ENCODE assay signal across 26 cellular contexts in the genomic region with DNA sequence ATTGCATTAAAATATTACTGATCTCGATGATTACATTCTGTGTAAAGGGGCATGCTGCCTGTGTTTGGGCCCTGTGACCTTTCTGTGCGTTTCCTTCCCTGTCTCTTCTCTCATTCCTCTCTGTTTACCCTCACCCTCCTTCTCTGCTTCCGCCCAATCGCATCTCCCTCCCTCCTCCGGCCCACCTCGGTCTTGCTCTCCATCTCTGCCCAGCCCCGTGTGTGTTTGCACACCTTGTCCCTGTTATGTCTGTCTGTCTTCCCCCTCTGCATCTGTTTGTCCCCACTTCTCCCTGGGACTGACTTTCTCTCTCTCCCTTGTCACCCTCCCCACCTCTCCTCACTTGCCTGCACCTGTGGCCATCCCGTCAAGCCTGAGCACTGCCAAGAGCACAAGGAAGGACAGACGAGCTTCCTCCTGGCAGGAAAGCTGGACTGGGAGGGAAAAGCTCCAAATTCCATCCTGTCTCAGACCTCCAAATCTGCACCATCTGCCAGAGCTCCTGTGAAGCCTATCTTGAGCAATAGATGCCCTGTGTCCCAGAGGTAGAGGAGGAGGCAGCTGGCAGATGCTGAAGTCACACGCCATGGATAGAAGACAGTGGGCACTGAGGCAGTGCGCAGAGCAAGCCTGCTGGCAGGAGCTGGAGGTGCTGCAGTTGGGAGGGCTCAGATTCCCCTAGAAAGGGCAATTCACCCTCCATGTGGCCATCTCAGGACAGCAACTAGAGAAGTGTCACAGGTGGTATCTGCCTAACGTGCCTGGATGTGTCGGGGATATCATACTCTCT.
DNase-seq lines count a peak whose midpoint lies in the region; FAIRE-seq and TF ChIP-seq lines count a peak whose summit lies in the region.
"Had no signal": no experiment of that assay in that cellular context is flagged by ENCODE, and none has a peak within 500 bp of the region (broad histone marks: within the 10 kb centered on the region; RNA-seq: fewer than 3 reads in every experiment).

No MANE protein-coding gene starts in this region.

- H3K23me2 ChIP-seq in H1 (ENCODE audit: low read depth, low read length), result no peaks in the 10 kb centered on the region

- H3K27ac Mint-ChIP-seq in CD4-positive, alpha-beta memory T cell, result no peak overlapping the region
- H3K27ac Mint-ChIP-seq: B cell; CD8-positive, alpha-beta memory T cell had no signal

- intact Hi-C loops in CD4-positive, alpha-beta memory T cell (cut with micrococcal nuclease), result no loop called here

- no peak for TF ChIP-seq EP300 in H1 (IDR thresholded peaks at IDR 0.05; ENCODE audit: borderline replicate concordance in 1 of 2, low read depth in 2 of 2, low read length in 2 of 2)

- H3K4me3 ChIP-seq in H1 (ENCODE audit: extremely low read depth in 1 of 4, insufficient read depth in 2 of 4, low read depth in 3 of 4, low read length in 4 of 4) (no peak overlapping the region), trophoblast cell (ENCODE audit: low read depth, low read length) (peak overlapping the region; percentile 61), smooth muscle cell (no peak overlapping the region)
- H3K4me3 ChIP-seq in CD4-positive, alpha-beta memory T cell (ENCODE audit: low read length in 2 of 2), result no peak overlapping the region
- H3K4me3 ChIP-seq: MG63, SK-N-MC had no signal

- TF ChIP-seq CTCF in H1 (IDR thresholded peaks at IDR 0.05; ENCODE audit: control extremely low read depth in 1 of 3, insufficient read depth in 1 of 3, low read depth in 1 of 3, low read length in 3 of 3), result peak; percentile 30 to 44 (median 41); a peak in 3 of 4 replicates
- no peak for TF ChIP-seq CTCF in smooth muscle cell (IDR thresholded peaks at IDR 0.05; ENCODE audit: borderline replicate concordance, insufficient read depth, poor library complexity, severe bottlenecking)

- H3K14ac ChIP-seq in H1 (ENCODE audit: insufficient read length) (no peak overlapping the region), trophoblast cell (ENCODE audit: low read length) (no peak overlapping the region)

- H3K9me3 ChIP-seq in H1 (ENCODE audit: insufficient read depth in 2 of 2, low read depth in 1 of 2, low read length in 1 of 2) (no peaks in the 10 kb centered on the region), trophoblast cell (ENCODE audit: insufficient read depth, low read depth, low read length) (no peaks in the 10 kb centered on the region), smooth muscle cell (replicated peaks; ENCODE audit: low read depth) (no peaks in the 10 kb centered on the region)
- H3K9me3 ChIP-seq in CD4-positive, alpha-beta memory T cell (ENCODE audit: control insufficient read depth in 1 of 2, low read length in 2 of 2), result no peaks in the 10 kb centered on the region
- H3K9me3 ChIP-seq: MG63 had no signal

- POLR2A ChIA-PET in H1 (lab: Charles Lee; ENCODE audit: partially characterized antibody), result no interaction called here
- POLR2A ChIA-PET in CD4-positive, alpha-beta memory T cell (lab: Charles Lee; ENCODE audit: partially characterized antibody), result no interaction called here

- H3K27me3 Mint-ChIP-seq in CD4-positive, alpha-beta memory T cell, result peaks cover 0 to 3% of the 10 kb centered on the region in 2 donors
- H3K27me3 Mint-ChIP-seq: B cell had no signal

- H3K9me3 Mint-ChIP-seq in CD4-positive, alpha-beta memory T cell, result peaks cover 0 to 8% (median under 1%) of the 10 kb centered on the region in 8 donors

- TF ChIP-seq RAD21 in H1 (IDR thresholded peaks at IDR 0.05 in 1 of 2, conservative IDR thresholded peaks at IDR 0.05 in 1 of 2; ENCODE audit: low read depth in 2 of 2, low read length in 2 of 2), result peak in 1 of 2 experiments; percentile 51; a peak in 2 of 4 replicates

- WGBS in H1 (ENCODE audit: extremely low coverage in 1 of 2, insufficient coverage in 1 of 2, insufficient read length in 1 of 2, insufficient replicate concordance in 2 of 2, low coverage in 1 of 2, low lambda C conversion rate in 2 of 2, missing lambda C conversion rate in 1 of 2), 2 experiments, result 81% methylated on average over 13 of the region's 13 CpGs; no CpG with 5 or more reads in 1 of the 2 experiments
- WGBS in trophoblast cell (ENCODE audit: extremely low coverage, insufficient coverage, insufficient read length), result no CpG with 5 or more reads among the region's 13 CpGs
- WGBS in smooth muscle cell (ENCODE audit: low lambda C conversion rate), result 90% methylated on average over 13 of the region's 13 CpGs

- peak; percentile 51 for DNase-seq in NCI-H82 (lab: John Stamatoyannopoulos, UW)
- no peak for DNase-seq in NCI-H82 treated with DMSO at 0.1 percent for 48 hours (lab: John Stamatoyannopoulos, UW; ENCODE audit: unreplicated experiment)
- peak; percentile 47 for DNase-seq in NCI-H510A treated with DMSO at 0.1 percent for 48 hours (lab: John Stamatoyannopoulos, UW)
- no peak for DNase-seq in H1 (ENCODE audit: low read depth in 1 of 2, low spot score in 2 of 2)
- no peak for DNase-seq in trophoblast cell
- no peak for DNase-seq in CD4-positive, alpha-beta memory T cell
- DNase-seq in SW480 (ENCODE audit: low spot score), result no peak
- DNase-seq in smooth muscle cell (lab: John Stamatoyannopoulos, UW; ENCODE audit: unreplicated experiment), result no peak
- DNase-seq: CD8-positive, alpha-beta memory T cell; DMS 273 treated with DMSO at 0.1 percent for 48 hours; DMS79; EL; GF-D8; GOT3; KBM-7; MG63; NCI-H2029; NCI-H446; RPMI8226; SHP77 had no signal

- H4K91ac ChIP-seq in H1 (replicated peaks; ENCODE audit: insufficient read length, low read length) (no peak overlapping the region), trophoblast cell (ENCODE audit: low read depth, low read length) (no peak overlapping the region)

- CTCF ChIA-PET in H1 (lab: Charles Lee; ENCODE audit: partially characterized antibody), result interaction anchor here (0.5 to 1.6 kb wide), 5 partner anchors 17 to 169 kb away, joined by 3 to 5 read pairs (median 4); no protein-coding TSS in a partner anchor
- CTCF ChIA-PET in CD4-positive, alpha-beta memory T cell (lab: Charles Lee; ENCODE audit: partially characterized antibody), result no interaction called here

- no peak overlapping the region for H4K12ac ChIP-seq in trophoblast cell (ENCODE audit: low read depth, low read length)

- H3K18ac ChIP-seq in H1 (ENCODE audit: extremely low read depth, low read length) (no peak overlapping the region), trophoblast cell (ENCODE audit: low read length) (no peak overlapping the region)

- H2BK15ac ChIP-seq in H1 (ENCODE audit: low read length), result 0 out of 2 replicates have a peak overlapping the region, but pooled peaks have one; percentile 36

- H3K4ac ChIP-seq in H1 (replicated peaks; ENCODE audit: insufficient read length, low read depth, low read length) (no peak overlapping the region), trophoblast cell (ENCODE audit: low read depth, low read length) (no peak overlapping the region)

- no peaks in the 10 kb centered on the region for H3K36me3 Mint-ChIP-seq in CD4-positive, alpha-beta memory T cell
- H3K36me3 Mint-ChIP-seq: CD8-positive, alpha-beta memory T cell had no signal

- H2AK5ac ChIP-seq in H1 (ENCODE audit: low read depth, low read length) (no peak overlapping the region), trophoblast cell (ENCODE audit: low read length) (no peak overlapping the region)

- H3K27ac ChIP-seq in H1 (ENCODE audit: low read depth, low read length), result no peak overlapping the region
- H3K27ac ChIP-seq in trophoblast cell (ENCODE audit: low read depth, low read length), result no peak overlapping the region
- no peak overlapping the region for H3K27ac ChIP-seq in CD4-positive, alpha-beta memory T cell (ENCODE audit: low read depth, low read length)
- H3K27ac ChIP-seq in smooth muscle cell (ENCODE audit: low read depth), result no peak overlapping the region
- H3K27ac ChIP-seq: 22Rv1, C4-2B, HL-60, SK-N-MC had no signal

- H2BK20ac ChIP-seq in H1 (ENCODE audit: low read length), result no peak overlapping the region

- no peaks in the 10 kb centered on the region for H3F3A ChIP-seq in smooth muscle cell (ENCODE audit: low read depth)

- H3K27me3 ChIP-seq in H1 (replicated peaks in 1 of 4; ENCODE audit: control insufficient read depth in 3 of 4, extremely low read depth in 1 of 4, insufficient read depth in 3 of 4, low read length in 3 of 4), result no peaks in the 10 kb centered on the region
- H3K27me3 ChIP-seq in trophoblast cell (ENCODE audit: insufficient read depth, low read length), result no peaks in the 10 kb centered on the region
- no peaks in the 10 kb centered on the region for H3K27me3 ChIP-seq in CD4-positive, alpha-beta memory T cell (ENCODE audit: insufficient read depth, low read length)
- H3K27me3 ChIP-seq in smooth muscle cell (ENCODE audit: low read depth), result no peaks in the 10 kb centered on the region
- H3K27me3 ChIP-seq: MG63 had no signal

- H4K8ac ChIP-seq in H1 (ENCODE audit: extremely low read depth, insufficient read depth, low read length) (no peak overlapping the region), trophoblast cell (ENCODE audit: low read depth, low read length) (no peak overlapping the region)

- H3K4me3 Mint-ChIP-seq in CD4-positive, alpha-beta memory T cell, result no peak overlapping the region
- H3K4me3 Mint-ChIP-seq: B cell; CD8-positive, alpha-beta memory T cell had no signal

- H2BK12ac ChIP-seq in H1 (ENCODE audit: low read depth, low read length) (peak overlapping the region; percentile 91; the same call in 1 of the 2 replicates), trophoblast cell (ENCODE audit: low read length) (no peak overlapping the region)

- H2BK5ac ChIP-seq in H1 (ENCODE audit: low read depth, low read length) (no peak overlapping the region), trophoblast cell (ENCODE audit: low read depth, low read length, poor library complexity) (no peak overlapping the region)

- H2AFZ ChIP-seq in H1 (ENCODE audit: low read length) (peak overlapping the region; percentile 61), trophoblast cell (ENCODE audit: insufficient read depth, low read length, poor library complexity) (no peak overlapping the region), smooth muscle cell (ENCODE audit: low read depth) (no peak overlapping the region)

- H3K9ac ChIP-seq in H1 (replicated peaks in 1 of 4; ENCODE audit: extremely low read depth in 1 of 4, low read depth in 3 of 4, low read length in 3 of 4) (no peak overlapping the region), trophoblast cell (ENCODE audit: low read length) (no peak overlapping the region), smooth muscle cell (ENCODE audit: low read depth) (no peak overlapping the region)

- H3K4me2 ChIP-seq in H1 (ENCODE audit: insufficient read depth in 1 of 2, low read depth in 2 of 2, low read length in 2 of 2) (no peak overlapping the region), trophoblast cell (ENCODE audit: low read length) (no peak overlapping the region), smooth muscle cell (no peak overlapping the region)

- H4K5ac ChIP-seq in H1 (ENCODE audit: insufficient read length, low read depth, low read length), result no peak overlapping the region

- no peak overlapping the region for H3K56ac ChIP-seq in H1 (replicated peaks; ENCODE audit: insufficient read length, low read depth, low read length)

- FAIRE-seq in H1 (lab: Jason Lieb, UNC), result no peak
- FAIRE-seq: GM12891 had no signal

- H3K4me1 ChIP-seq in H1 (replicated peaks in 1 of 4; ENCODE audit: control insufficient read depth in 3 of 4, insufficient read depth in 4 of 4, low read length in 3 of 4) (peaks cover 0 to 4% (median 0%) of the 10 kb centered on the region in 4 experiments; a peak in 2 of 7 replicates), trophoblast cell (ENCODE audit: control insufficient read depth in 1 of 2, insufficient read depth in 2 of 2, low read length in 2 of 2) (no peaks in the 10 kb centered on the region), smooth muscle cell (ENCODE audit: low read depth) (no peaks in the 10 kb centered on the region)
- no peaks in the 10 kb centered on the region for H3K4me1 ChIP-seq in CD4-positive, alpha-beta memory T cell (ENCODE audit: insufficient read depth, low read length)

- H4K20me1 ChIP-seq in H1 (replicated peaks in 1 of 2; ENCODE audit: control insufficient read depth in 1 of 2, insufficient read depth in 2 of 2, low read length in 2 of 2), result no peaks in the 10 kb centered on the region
- no peaks in the 10 kb centered on the region for H4K20me1 ChIP-seq in smooth muscle cell (ENCODE audit: low read depth)

- H2BK120ac ChIP-seq in H1 (replicated peaks; ENCODE audit: low read depth, low read length), result no peak overlapping the region
- no peak overlapping the region for H2BK120ac ChIP-seq in trophoblast cell (ENCODE audit: insufficient read depth, low read length, poor library complexity)

- H3K79me1 ChIP-seq in H1 (ENCODE audit: low read depth, low read length) (no peaks in the 10 kb centered on the region), trophoblast cell (ENCODE audit: low read length) (no peaks in the 10 kb centered on the region)

- H3K79me2 ChIP-seq in H1 (ENCODE audit: control insufficient read depth in 1 of 2, insufficient read depth in 2 of 2, low read length in 2 of 2) (no peaks in the 10 kb centered on the region), trophoblast cell (ENCODE audit: control insufficient read depth, insufficient read depth, low read length, poor library complexity) (no peaks in the 10 kb centered on the region), smooth muscle cell (ENCODE audit: low read depth) (no peaks in the 10 kb centered on the region)

- H3K23ac ChIP-seq in H1 (ENCODE audit: insufficient read length) (no peak overlapping the region), trophoblast cell (ENCODE audit: low read length) (no peak overlapping the region)

- H3K36me3 ChIP-seq in H1 (ENCODE audit: control insufficient read depth in 2 of 4, insufficient read depth in 4 of 4, low read length in 3 of 4), result no peaks in the 10 kb centered on the region
- no peaks in the 10 kb centered on the region for H3K36me3 ChIP-seq in trophoblast cell (ENCODE audit: control insufficient read depth in 1 of 2, insufficient read depth in 2 of 2, low read length in 2 of 2)
- no peaks in the 10 kb centered on the region for H3K36me3 ChIP-seq in CD4-positive, alpha-beta memory T cell (ENCODE audit: insufficient read depth, low read length)
- H3K36me3 ChIP-seq in smooth muscle cell (ENCODE audit: low read depth), result no peaks in the 10 kb centered on the region
- H3K36me3 ChIP-seq: MG63 had no signal

- TF ChIP-seq POLR2A in H1 (IDR thresholded peaks at IDR 0.05; ENCODE audit: control extremely low read depth in 1 of 2, low read depth in 2 of 2, low read length in 2 of 2), result no peak

- no peaks in the 10 kb centered on the region for H3K4me1 Mint-ChIP-seq in CD4-positive, alpha-beta memory T cell
- H3K4me1 Mint-ChIP-seq: B cell; CD8-positive, alpha-beta memory T cell had no signal

Comparison
In these comparisons a context has a peak if more than half of its experiments do, and no peak if none do; other contexts are left out.
1. DNase-seq: peak in NCI-H82 (single experiment) and NCI-H510A treated with DMSO at 0.1 percent for 48 hours (single experiment); none in NCI-H82 treated with DMSO at 0.1 percent for 48 hours (single experiment), H1 (0 of 2), trophoblast cell (0 of 2), CD4-positive, alpha-beta memory T cell (0 of 5), SW480 (single experiment) and smooth muscle cell (single experiment).